ENCODE assay signal across 16 cellular contexts in the genomic region with DNA sequence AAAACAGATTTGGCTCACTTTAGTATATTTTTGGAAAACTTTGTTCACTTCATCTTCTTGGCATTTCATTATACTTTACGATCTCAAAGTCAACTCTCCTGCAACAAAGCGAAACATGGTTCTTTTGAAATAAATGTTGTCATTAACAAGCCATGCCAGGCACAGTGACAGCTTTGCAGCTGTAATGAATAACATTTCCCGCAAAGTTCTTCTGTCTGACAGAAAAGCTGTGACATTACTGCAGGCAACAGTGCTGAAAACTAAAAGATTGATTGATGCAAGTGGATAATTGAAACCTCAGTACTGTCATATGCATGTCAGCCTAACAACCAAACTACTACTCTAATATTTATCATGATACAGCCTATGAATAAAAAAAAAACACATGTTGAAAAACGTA.
"Had no signal": no experiment of that assay in that cellular context is flagged by ENCODE, and none has a peak within 500 bp of the region (broad histone marks: within the 10 kb centered on the region; RNA-seq: fewer than 3 reads in every experiment).

No MANE protein-coding gene starts in this region.

- H3K36me3 ChIP-seq: esophagus squamous epithelium, left lung, prostate gland, sigmoid colon, spleen, transverse colon, upper lobe of right lung, uterus had no signal

- ATAC-seq: left lung; naive thymus-derived CD4-positive, alpha-beta T cell; right cardiac atrium; stimulated activated naive B cell treated with anti-CD40 and anti-IgM and Interleukin-4, amounts not matched to agents 10 μg/mL and 1 μg/mL and 100 μg/mL, for 72 hours; upper lobe of right lung had no signal

- H3K9me3 ChIP-seq: esophagus squamous epithelium, left lung, prostate gland, sigmoid colon, transverse colon, upper lobe of right lung, uterus had no signal

- H3K27ac ChIP-seq: esophagus squamous epithelium, left lung, prostate gland, sigmoid colon, spleen, transverse colon, upper lobe of right lung, uterus had no signal

- H3K4me3 ChIP-seq: esophagus squamous epithelium, left lung, prostate gland, sigmoid colon, spleen, transverse colon, upper lobe of right lung, uterus had no signal

- H3K4me1 ChIP-seq: esophagus squamous epithelium, left lung, prostate gland, sigmoid colon, spleen, transverse colon, upper lobe of right lung, uterus had no signal

- H3K27me3 ChIP-seq: esophagus squamous epithelium, left lung, sigmoid colon, spleen, transverse colon, upper lobe of right lung, uterus had no signal

- DNase-seq: effector CD8-positive, alpha-beta T cell; endodermal cell; esophagus squamous epithelium; kidney; left lung; mesenchymal stem cell; naive thymus-derived CD4-positive, alpha-beta T cell; right cardiac atrium; sigmoid colon; spleen; stimulated activated CD4-positive, alpha-beta T cell treated with anti-CD3 and anti-CD28 coated beads, Interleukin-2, amount 100 ng/mL, for 48 hours; stimulated activated naive B cell treated with anti-CD40 and anti-IgM and Interleukin-4, amounts not matched to agents 10 μg/mL and 1 μg/mL and 100 μg/mL, for 72 hours; transverse colon; upper lobe of right lung; uterus had no signal
